ENCODE assay signal across 8 cellular contexts in genomic region chr4:139453371-139454110, GRCh38. TPM values are rescaled to one million over a fixed set of nuclear protein-coding genes. Genes with fewer than 3 reads are reported as not detected.
A peak's percentile ranks its signal among the peaks of the same experiment; 100 is the strongest.
DNase-seq lines count a peak whose midpoint lies in the region; ATAC-seq, FAIRE-seq and TF ChIP-seq lines count a peak whose summit lies in the region.

No MANE protein-coding gene starts in this region.

- peaks cover 51% of the 10 kb centered on the region for H3K4me1 Mint-ChIP-seq in T-helper 17 cell

- peaks cover 4% of the 10 kb centered on the region for H3K36me3 Mint-ChIP-seq in T-helper 17 cell (ENCODE audit: low read depth)

- DNase-seq in NCI-H1694 treated with DMSO at 0.1 percent for 48 hours (lab: John Stamatoyannopoulos, UW) (peak; percentile 92), T-helper 17 cell (peak; percentile 92 to 93 (median 92)), anterior cingulate cortex (lab: John Stamatoyannopoulos, UW) (peak; percentile 67 to 99 (median 93)), right atrium auricular region (ENCODE audit: low spot score) (peak; percentile 98), psoas muscle (peak; percentile 98 to 99), urothelium cell line (ENCODE audit: low spot score) (peak; percentile 91)

- no peaks in the 10 kb centered on the region for H3K9me3 ChIP-seq in T-helper 17 cell (ENCODE audit: control insufficient read depth, low read length, poor library complexity, severe bottlenecking)
- H3K9me3 ChIP-seq in right atrium auricular region: no peaks in the 10 kb centered on the region
- H3K9me3 ChIP-seq in psoas muscle: no peaks in the 10 kb centered on the region

- H3K27ac Mint-ChIP-seq in T-helper 17 cell: peak overlapping the region; percentile 96

- H3K36me3 ChIP-seq in right atrium auricular region (no peaks in the 10 kb centered on the region), psoas muscle (ENCODE audit: insufficient read depth in 1 of 2, low read depth in 1 of 2) (no peaks in the 10 kb centered on the region)

- 0% methylated on average over 54 to 76 of the region's 76 CpGs for WGBS in psoas muscle, 3 donors

- no peaks in the 10 kb centered on the region for H3K27me3 Mint-ChIP-seq in T-helper 17 cell

- peak overlapping the region; percentile 97 for H3K4me3 Mint-ChIP-seq in T-helper 17 cell

- H3K27me3 ChIP-seq in right atrium auricular region (no peaks in the 10 kb centered on the region), psoas muscle (ENCODE audit: insufficient read depth in 3 of 3, low read length in 2 of 3) (no peaks in the 10 kb centered on the region)

- H3K4me3 ChIP-seq in right atrium auricular region (peak overlapping the region; percentile 78 to 94), psoas muscle (peak overlapping the region; percentile 87)

- TF ChIP-seq CTCF in right atrium auricular region (IDR thresholded peaks at IDR 0.05) (peak in 1 of 2 donors; percentile 28), psoas muscle (IDR thresholded peaks at IDR 0.05) (peak; percentile 5)

- H3K4me1 ChIP-seq in right atrium auricular region (peaks cover 0 to 51% of the 10 kb centered on the region in 2 donors), psoas muscle (peaks cover 23% of the 10 kb centered on the region)

- intact Hi-C loops in psoas muscle (cut with DNase I): no loop called here

- ATAC-seq in GM18502 (IDR thresholded peaks at IDR 0.05; ENCODE audit: poor library complexity, unreplicated experiment): peak; percentile 89
- ATAC-seq in HG02943 (IDR thresholded peaks at IDR 0.05; ENCODE audit: low read depth, unreplicated experiment): peak; percentile 91
- peak; percentile 89 for ATAC-seq in T-helper 17 cell
- ATAC-seq in psoas muscle: peak; percentile 96 to 97 (median 97)

- FAIRE-seq in urothelium cell line (lab: Jason Lieb, UNC): no peak

- H3K27ac ChIP-seq in right atrium auricular region: peak overlapping the region; percentile 96
- H3K27ac ChIP-seq in psoas muscle: peak overlapping the region; percentile 94

RNA-seq across cellular contexts. Expression of gene RAB33B, which starts 0.4 kb away (rescaled TPM):
- total RNA-seq in T-helper 17 cell: 10 to 100 TPM; 19.9 to 20.1 TPM
- 1 to 10 TPM; 7.1 to 8.5 TPM for total RNA-seq in right atrium auricular region
- total RNA-seq in psoas muscle: 1 to 10 TPM; 3.4 to 4.0 (median 3.6) TPM
- 1 to 10 TPM; 1.3 to 2.4 (median 2.0) TPM for polyA plus RNA-seq in psoas muscle

Comparison
In these comparisons a context has a peak if more than half of its experiments do, and no peak if none do; other contexts are left out.
1. Peak in every context shown above with its lines: DNase-seq, ATAC-seq, H3K4me3 ChIP-seq and H3K27ac ChIP-seq.